Comparison of ENCODE assay signal across 8 cellular contexts in genomic region chr12:121776190-121777098, GRCh38. TPM values are rescaled to one million over a fixed set of nuclear protein-coding genes. Genes with fewer than 3 reads are reported as not detected.
A peak's percentile ranks its signal among the peaks of the same experiment; 100 is the strongest.
DNase-seq lines count a peak whose midpoint lies in the region; ATAC-seq and TF ChIP-seq lines count a peak whose summit lies in the region.

No MANE protein-coding gene starts in this region.

- H3K27ac ChIP-seq in OCI-LY1 (ENCODE audit: low read depth, low read length, poor library complexity, severe bottlenecking) (peak overlapping the region; percentile 12), neural cell (ENCODE audit: low read length) (no peak overlapping the region), substantia nigra (ENCODE audit: low read depth, low read length, poor library complexity, severe bottlenecking) (no peak overlapping the region)

- H3K36me3 ChIP-seq in H7 (replicated peaks; ENCODE audit: control insufficient read depth, insufficient read depth, low read length) (peaks cover 5% of the 10 kb centered on the region), OCI-LY1 (ENCODE audit: insufficient read depth, low read length) (peaks cover 21% of the 10 kb centered on the region; the same call in 1 of the 2 replicates), neural cell (ENCODE audit: insufficient read depth, low read length) (no peaks in the 10 kb centered on the region)

- ATAC-seq in esophagus mucosa, result peak; percentile 56
- no peak for ATAC-seq in GM21423 (IDR thresholded peaks at IDR 0.05; ENCODE audit: unreplicated experiment)

- no peak overlapping the region for H3K4me3 ChIP-seq in H7 (ENCODE audit: insufficient read depth, low read depth, low read length)
- no peak overlapping the region for H3K4me3 ChIP-seq in OCI-LY1 (ENCODE audit: low read depth, low read length, poor library complexity, severe bottlenecking)
- H3K4me3 ChIP-seq in neural cell (ENCODE audit: low read length), result no peak overlapping the region

- H2AFZ ChIP-seq in OCI-LY1 (ENCODE audit: low read length), result no peak overlapping the region
- no peak overlapping the region for H2AFZ ChIP-seq in neural cell (ENCODE audit: low read depth, low read length)

- H3K9ac ChIP-seq in OCI-LY1 (ENCODE audit: low read length) (peak overlapping the region; percentile 42; the same call in 1 of the 2 replicates), neural cell (ENCODE audit: low read length) (no peak overlapping the region)

- H3K9me3 ChIP-seq in OCI-LY1 (ENCODE audit: low read length) (no peaks in the 10 kb centered on the region), neural cell (ENCODE audit: low read length) (no peaks in the 10 kb centered on the region)

- H4K20me1 ChIP-seq in OCI-LY1 (ENCODE audit: insufficient read depth, low read length) (no peaks in the 10 kb centered on the region), neural cell (ENCODE audit: insufficient read depth) (no peaks in the 10 kb centered on the region)

- H3K4me2 ChIP-seq in OCI-LY1 (ENCODE audit: low read length) (peak overlapping the region; percentile 35; the same call in 1 of the 2 replicates), neural cell (ENCODE audit: low read length) (no peak overlapping the region)

- H3F3A ChIP-seq in OCI-LY1 (ENCODE audit: insufficient read depth, low read length) (no peaks in the 10 kb centered on the region), neural cell (ENCODE audit: insufficient read depth, low read length, poor library complexity, severe bottlenecking) (no peaks in the 10 kb centered on the region)

- TF ChIP-seq RAD21 in neural cell (conservative IDR thresholded peaks at IDR 0.05), result peak; percentile 16

- H3K79me2 ChIP-seq in OCI-LY1 (ENCODE audit: insufficient read depth, low read length), result no peaks in the 10 kb centered on the region
- no peaks in the 10 kb centered on the region for H3K79me2 ChIP-seq in neural cell (replicated peaks; ENCODE audit: insufficient read depth, low read length)

- H3K9me2 ChIP-seq in OCI-LY1 (ENCODE audit: low read depth, low read length) (no peaks in the 10 kb centered on the region), neural cell (ENCODE audit: insufficient read depth, low read length) (no peaks in the 10 kb centered on the region)

- H3K4me1 ChIP-seq in OCI-LY1 (ENCODE audit: insufficient read depth, low read length, severe bottlenecking), result peaks cover 23% of the 10 kb centered on the region

- TF ChIP-seq CTCF in OCI-LY1 (IDR thresholded peaks at IDR 0.05; ENCODE audit: low read length) (peak; percentile 92), neural cell (IDR thresholded peaks at IDR 0.05; ENCODE audit: poor library complexity, severe bottlenecking) (peak; percentile 55)

- H3K27me3 ChIP-seq in H7 (ENCODE audit: control insufficient read depth, insufficient read depth, low read length) (no peaks in the 10 kb centered on the region), OCI-LY1 (ENCODE audit: insufficient read depth, low read length) (no peaks in the 10 kb centered on the region), neural cell (ENCODE audit: insufficient read depth, low read depth, low read length) (no peaks in the 10 kb centered on the region)

- peak; percentile 84 for DNase-seq in COLO668 (lab: John Stamatoyannopoulos, UW; ENCODE audit: unreplicated experiment)
- peak; percentile 97 for DNase-seq in H7
- peak; percentile 83 for DNase-seq in activated T-cell treated with anti-CD3 and anti-CD28 coated beads for 24 hours (ENCODE audit: low read depth)
- peak in 39 of 49 donors; percentile 8 to 84 (median 38) for DNase-seq in substantia nigra (lab: John Stamatoyannopoulos, UW)

- no peak for TF ChIP-seq EP300 in neural cell (conservative IDR thresholded peaks at IDR 0.05; ENCODE audit: poor library complexity, severe bottlenecking)

TF ChIP-seq in neural cell, 6 proteins besides CTCF, POLR2A, EP300 and RAD21:
- no peak for TF ChIP-seq MXI1 (conservative IDR thresholded peaks at IDR 0.05; ENCODE audit: poor library complexity, severe bottlenecking)
- TF ChIP-seq TAF1 (IDR thresholded peaks at IDR 0.05; ENCODE audit: low read depth), result no peak
- no peak for TF ChIP-seq POLR2AphosphoS5 (IDR thresholded peaks at IDR 0.05)
- no peak for TF ChIP-seq EZH2 (IDR thresholded peaks at IDR 0.05; ENCODE audit: borderline replicate concordance, insufficient read depth, low read length, poor library complexity, severe bottlenecking)
- TF ChIP-seq SMC3 (conservative IDR thresholded peaks at IDR 0.05; ENCODE audit: poor library complexity), result peak; percentile 52
- no peak for TF ChIP-seq REST (IDR thresholded peaks at IDR 0.05; ENCODE audit: borderline replicate concordance)
TF ChIP-seq in neural cell: peak in this region for 1.

RNA-seq across cellular contexts. Expression of gene RHOF, which starts 17.0 kb away (rescaled TPM):
- total RNA-seq in H7 (2014; rRNA removed; shearing (Covaris generic)), result 23.8 and 25.5 TPM in 2 replicates
- 5.9 TPM for total RNA-seq in esophagus mucosa
- 9.4 and 14.7 TPM in 2 replicates for polyA plus RNA-seq in neural cell
- polyA minus RNA-seq in neural cell, result 29.0 and 31.6 TPM in 2 replicates

RNA-seq across cellular contexts. Expression of gene SETD1B, which starts 27.4 kb away (rescaled TPM):
- total RNA-seq in H7 (2014; rRNA removed; shearing (Covaris generic)), result 3.5 and 4.6 TPM in 2 replicates
- 16.3 TPM for total RNA-seq in esophagus mucosa
- 2.6 and 3.2 TPM in 2 replicates for polyA plus RNA-seq in neural cell
- polyA minus RNA-seq in neural cell, result 5.4 and 8.1 TPM in 2 replicates

Comparison
In these comparisons a context has a peak if more than half of its experiments do, and no peak if none do; other contexts are left out.
1. DNase-seq: peak in every context shown above with its lines; median percentile 97 in H7; 84 in COLO668; 83 in activated T-cell treated with anti-CD3 and anti-CD28 coated beads for 24 hours; 38 in substantia nigra.